1 cellular context compared by ENCODE assay signal in genomic region chr16:28501258-28502232, GRCh38.
TF ChIP-seq lines count a peak whose summit lies in the region.

No MANE protein-coding gene starts in this region.

TF ChIP-seq in HepG2, 621 proteins besides CTCF, POLR2A, EP300 and RAD21 (continues in another document):
- TF ChIP-seq FOXA1 (IDR thresholded peaks at IDR 0.05) (0 out of 2 replicates have a peak, but pooled peaks have one; percentile 31), FOXA1 (CRISPR knock-in tag; IDR thresholded peaks at IDR 0.05) (no peak), NR1H2 (CRISPR knock-in tag; IDR thresholded peaks at IDR 0.05; ENCODE audit: borderline replicate concordance, low read depth) (no peak), DZIP1 (CRISPR knock-in tag; IDR thresholded peaks at IDR 0.05) (no peak), NFE2L1 (CRISPR knock-in tag; IDR thresholded peaks at IDR 0.05; ENCODE audit: borderline replicate concordance) (0 out of 2 replicates have a peak, but pooled peaks have one; percentile 16), TBL1XR1 (IDR thresholded peaks at IDR 0.05; ENCODE audit: borderline replicate concordance, low read length, partially characterized antibody) (no peak), LCORL (IDR thresholded peaks at IDR 0.05) (peak; percentile 18; the same call in 1 of the 2 replicates), LCORL (CRISPR knock-in tag; IDR thresholded peaks at IDR 0.05) (no peak), HCFC1 (IDR thresholded peaks at IDR 0.05; ENCODE audit: low read depth, low read length) (no peak), THAP8 (CRISPR knock-in tag; IDR thresholded peaks at IDR 0.05; ENCODE audit: borderline replicate concordance) (no peak), ATAD3A (CRISPR knock-in tag; IDR thresholded peaks at IDR 0.05) (no peak), ZNF407 (CRISPR knock-in tag; IDR thresholded peaks at IDR 0.05; ENCODE audit: not compliant biosample characterization) (no peak), AKNA (CRISPR knock-in tag; IDR thresholded peaks at IDR 0.05; ENCODE audit: borderline replicate concordance) (no peak), KLF12 (CRISPR knock-in tag; IDR thresholded peaks at IDR 0.05; ENCODE audit: borderline replicate concordance) (no peak), CREB1 (IDR thresholded peaks at IDR 0.05) (peak; percentile 57; the same call in 1 of the 2 replicates), CREB1 (CRISPR knock-in tag; IDR thresholded peaks at IDR 0.05) (no peak), SALL1 (CRISPR knock-in tag; IDR thresholded peaks at IDR 0.05) (no peak), FOXP1 (IDR thresholded peaks at IDR 0.05) (0 out of 2 replicates have a peak, but pooled peaks have one; percentile 43), FOXP1 (CRISPR knock-in tag; IDR thresholded peaks at IDR 0.05) (no peak), CENPX (CRISPR knock-in tag; IDR thresholded peaks at IDR 0.05) (no peak), ZNF646 (CRISPR knock-in tag; IDR thresholded peaks at IDR 0.05) (peak; percentile 70; the same call in 1 of the 2 replicates), ZNF841 (CRISPR knock-in tag; IDR thresholded peaks at IDR 0.05; ENCODE audit: borderline replicate concordance) (no peak), MYNN (CRISPR knock-in tag; IDR thresholded peaks at IDR 0.05; ENCODE audit: low read depth) (no peak), ZFX (CRISPR knock-in tag; IDR thresholded peaks at IDR 0.05; ENCODE audit: low read depth) (no peak), MTA1 (CRISPR knock-in tag; IDR thresholded peaks at IDR 0.05; ENCODE audit: borderline replicate concordance) (no peak), SMC3 (IDR thresholded peaks at IDR 0.05; ENCODE audit: low read length) (no peak), ZNF331 (CRISPR knock-in tag; IDR thresholded peaks at IDR 0.05) (no peak), ZNF34 (CRISPR knock-in tag; IDR thresholded peaks at IDR 0.05; ENCODE audit: borderline replicate concordance) (no peak), TCF7 (IDR thresholded peaks at IDR 0.05; ENCODE audit: low read depth) (no peak), ZNF264 (CRISPR knock-in tag; IDR thresholded peaks at IDR 0.05) (no peak), ETV6 (CRISPR knock-in tag; conservative IDR thresholded peaks at IDR 0.05) (no peak), MATR3 (CRISPR knock-in tag; IDR thresholded peaks at IDR 0.05) (no peak), NBN (conservative IDR thresholded peaks at IDR 0.05) (0 out of 2 replicates have a peak, but pooled peaks have one; percentile 17)
